Comparison of ENCODE assay signal across 14 cellular contexts in genomic region chr1:184940226-184940625, GRCh38.
"Had no signal": no experiment of that assay in that cellular context is flagged by ENCODE, and none has a peak within 500 bp of the region (broad histone marks: within the 10 kb centered on the region; RNA-seq: fewer than 3 reads in every experiment).

No MANE protein-coding gene starts in this region.

- H3K27ac Mint-ChIP-seq: activated CD4-positive, alpha-beta memory T cell treated with anti-CD3 and anti-CD28 coated beads for 36 hours; brain; memory B cell; stimulated activated naive CD8-positive, alpha-beta T cell treated with anti-CD3 and anti-CD28 coated beads, Interleukin-15, Interleukin-2, amounts not matched to agents 100 ng/mL and 50 ng/mL, for 24 hours had no signal

- H3K9me3 Mint-ChIP-seq: activated CD4-positive, alpha-beta memory T cell treated with anti-CD3 and anti-CD28 coated beads for 36 hours; activated T-cell treated with anti-CD3 and anti-CD28 coated beads, Interleukin-2, amount 50 U/mL, for 4 hours; brain; memory B cell; stimulated activated naive CD8-positive, alpha-beta T cell treated with anti-CD3 and anti-CD28 coated beads, Interleukin-15, Interleukin-2, amounts not matched to agents 100 ng/mL and 50 ng/mL, for 24 hours had no signal

- H3K27me3 ChIP-seq: uterus had no signal

- H3K36me3 ChIP-seq: uterus had no signal

- H3K4me3 ChIP-seq: uterus had no signal

- H3K9me3 ChIP-seq: uterus had no signal

- H3K36me3 Mint-ChIP-seq: brain, memory B cell had no signal

- H3K27ac ChIP-seq: uterus had no signal

- H3K4me1 ChIP-seq: uterus had no signal

- H3K27me3 Mint-ChIP-seq: activated CD4-positive, alpha-beta memory T cell treated with anti-CD3 and anti-CD28 coated beads for 36 hours; memory B cell had no signal

- DNase-seq: activated CD4-positive, alpha-beta memory T cell treated with anti-CD3 and anti-CD28 coated beads for 36 hours; activated CD4-positive, alpha-beta T cell treated with anti-CD3 and anti-CD28 coated beads for 1 hour; activated gamma-delta T cell; activated T-cell treated with anti-CD3 and anti-CD28 coated beads, Interleukin-2, amount 50 U/mL, for 4 hours; foreskin melanocyte; head of caudate nucleus; islet precursor cell; stimulated activated CD4-positive, alpha-beta T cell treated with anti-CD3 and anti-CD28 coated beads, Interleukin-4, amount 100 ng/mL, for 24 hours; T-helper 9 cell; uterus had no signal

- ATAC-seq: activated T-cell treated with anti-CD3 and anti-CD28 coated beads, Interleukin-2, amount 50 U/mL, for 4 hours; left lobe of liver had no signal

- H3K4me3 Mint-ChIP-seq: activated CD4-positive, alpha-beta memory T cell treated with anti-CD3 and anti-CD28 coated beads for 36 hours; activated T-cell treated with anti-CD3 and anti-CD28 coated beads, Interleukin-2, amount 50 U/mL, for 4 hours; brain; memory B cell; stimulated activated naive CD8-positive, alpha-beta T cell treated with anti-CD3 and anti-CD28 coated beads, Interleukin-15, Interleukin-2, amounts not matched to agents 100 ng/mL and 50 ng/mL, for 24 hours had no signal
